ENCODE assay signal across 28 cellular contexts in the genomic region with DNA sequence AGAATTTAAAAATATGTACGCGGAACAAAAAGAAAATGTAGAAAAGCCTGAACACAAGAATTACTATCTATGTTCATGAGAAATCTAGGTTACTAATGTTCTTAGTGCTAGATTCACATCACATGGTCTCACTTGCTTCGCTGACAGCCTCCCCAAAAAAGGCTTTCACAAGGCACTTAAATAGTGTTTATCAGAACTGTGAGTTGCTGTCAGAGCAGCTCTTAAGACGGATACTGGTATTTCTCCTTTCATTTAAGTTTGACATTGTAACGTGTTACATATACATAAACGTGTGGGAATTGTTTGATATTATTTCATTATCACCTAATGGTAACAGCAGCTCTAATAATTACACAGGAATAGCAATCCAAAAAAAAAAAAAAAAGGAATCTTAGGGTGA.
"Had no signal": no experiment of that assay in that cellular context is flagged by ENCODE, and none has a peak within 500 bp of the region (broad histone marks: within the 10 kb centered on the region; RNA-seq: fewer than 3 reads in every experiment).

No MANE protein-coding gene starts in this region.

- H3K36me3 Mint-ChIP-seq: stimulated activated effector memory CD8-positive, alpha-beta T cell treated with anti-CD3 and anti-CD28 coated beads, Interleukin-12 subunit alpha, Interleukin-12 subunit beta, amount 100 ng/mL, for 72 hours; stimulated activated memory B cell treated with anti-CD40 and anti-IgM and Interleukin-4, amounts not matched to agents 10 μg/mL and 1 μg/mL and 100 μg/mL, for 72 hours; stimulated activated naive B cell treated with anti-CD40 and anti-IgM and Interleukin-4, amounts not matched to agents 10 μg/mL and 1 μg/mL and 100 μg/mL, for 72 hours; type B pancreatic cell had no signal

- H3K27ac Mint-ChIP-seq: stimulated activated effector memory CD8-positive, alpha-beta T cell treated with anti-CD3 and anti-CD28 coated beads, Interleukin-12 subunit alpha, Interleukin-12 subunit beta, amount 100 ng/mL, for 72 hours; stimulated activated memory B cell treated with anti-CD40 and anti-IgM and Interleukin-4, amounts not matched to agents 10 μg/mL and 1 μg/mL and 100 μg/mL, for 72 hours; stimulated activated naive B cell treated with anti-CD40 and anti-IgM and Interleukin-4, amounts not matched to agents 10 μg/mL and 1 μg/mL and 100 μg/mL, for 72 hours; stimulated activated naive CD8-positive, alpha-beta T cell treated with anti-CD3 and anti-CD28 coated beads, Interleukin-15, amount 100 ng/mL, for 72 hours; stimulated activated naive CD8-positive, alpha-beta T cell treated with anti-CD3 and anti-CD28 coated beads, Interleukin-15, Interleukin-2, amounts not matched to agents 100 ng/mL and 50 ng/mL, for 24 hours; type B pancreatic cell had no signal

- H3K27ac ChIP-seq: stomach, suprapubic skin, testis, thoracic aorta, thyroid gland, tibial artery, tibial nerve, transverse colon, upper lobe of left lung, upper lobe of right lung, uterus, vagina had no signal

- DNase-seq: stimulated activated CD4-positive, alpha-beta T cell treated with anti-CD3 and anti-CD28 coated beads, Interleukin-2, amount 100 ng/mL, for 48 hours; stimulated activated CD4-positive, alpha-beta T cell treated with anti-CD3 and anti-CD28 coated beads, Interleukin-4, amount 100 ng/mL, for 1 hour; stimulated activated CD4-positive, alpha-beta T cell treated with anti-CD3 and anti-CD28 coated beads, Interleukin-4, amount 100 ng/mL, for 24 hours; stimulated activated CD4-positive, alpha-beta T cell treated with anti-CD3 and anti-CD28 coated beads, Interleukin-4, amount 100 ng/mL, for 4 hours; stimulated activated CD8-positive, alpha-beta memory T cell treated with anti-CD3 and anti-CD28 coated beads, Interleukin-4, amount 100 ng/mL, for 48 hours; stimulated activated naive B cell treated with anti-CD40 and anti-IgM and Interleukin-4, amounts not matched to agents 10 μg/mL and 1 μg/mL and 100 μg/mL, for 72 hours; stimulated activated naive CD4-positive, alpha-beta T cell; stimulated activated naive CD4-positive, alpha-beta T cell treated with Interleukin-2 at 50 U/mL for 16 hours; stimulated activated naive CD8-positive, alpha-beta T cell treated with anti-CD3 and anti-CD28 coated beads, Interleukin-15, amount 100 ng/mL, for 72 hours; stimulated activated naive CD8-positive, alpha-beta T cell treated with anti-CD3 and anti-CD28 coated beads, Interleukin-15, Interleukin-2, amounts not matched to agents 100 U/mL and 50 U/mL, for 24 hours; stomach; substantia nigra; testis; thyroid gland; tibial artery; transverse colon; trophoblast cell; upper lobe of left lung; upper lobe of right lung; uterus had no signal

- H3K27me3 ChIP-seq: stomach, suprapubic skin, testis, thyroid gland, tibial artery, tibial nerve, transverse colon, upper lobe of left lung, upper lobe of right lung, uterus, vagina had no signal

- H3K9me3 Mint-ChIP-seq: type B pancreatic cell had no signal

- ATAC-seq: stimulated activated effector memory CD8-positive, alpha-beta T cell treated with anti-CD3 and anti-CD28 coated beads, Interleukin-12 subunit alpha, Interleukin-12 subunit beta, amount 100 ng/mL, for 72 hours; stimulated activated memory B cell treated with anti-CD40 and anti-IgM and Interleukin-4, amounts not matched to agents 10 μg/mL and 1 μg/mL and 100 μg/mL, for 72 hours; stimulated activated naive B cell treated with anti-CD40 and anti-IgM and Interleukin-4, amounts not matched to agents 10 μg/mL and 1 μg/mL and 100 μg/mL, for 72 hours; stimulated activated naive CD8-positive, alpha-beta T cell treated with anti-CD3 and anti-CD28 coated beads, Interleukin-15, amount 100 ng/mL, for 72 hours; stimulated activated naive CD8-positive, alpha-beta T cell treated with anti-CD3 and anti-CD28 coated beads, Interleukin-15, Interleukin-2, amounts not matched to agents 100 U/mL and 50 U/mL, for 24 hours; upper lobe of right lung had no signal

- H3K4me3 ChIP-seq: stomach, suprapubic skin, testis, thoracic aorta, thyroid gland, tibial artery, tibial nerve, transverse colon, upper lobe of left lung, upper lobe of right lung, uterus, vagina had no signal

- H3K9me3 ChIP-seq: suprapubic skin, testis, thoracic aorta, thyroid gland, tibial artery, tibial nerve, transverse colon, upper lobe of left lung, upper lobe of right lung, uterus, vagina had no signal

- H3K4me3 Mint-ChIP-seq: stimulated activated effector memory CD8-positive, alpha-beta T cell treated with anti-CD3 and anti-CD28 coated beads, Interleukin-12 subunit alpha, Interleukin-12 subunit beta, amount 100 ng/mL, for 72 hours; stimulated activated memory B cell treated with anti-CD40 and anti-IgM and Interleukin-4, amounts not matched to agents 10 μg/mL and 1 μg/mL and 100 μg/mL, for 72 hours; stimulated activated naive B cell treated with anti-CD40 and anti-IgM and Interleukin-4, amounts not matched to agents 10 μg/mL and 1 μg/mL and 100 μg/mL, for 72 hours; stimulated activated naive CD8-positive, alpha-beta T cell treated with anti-CD3 and anti-CD28 coated beads, Interleukin-15, amount 100 ng/mL, for 72 hours; stimulated activated naive CD8-positive, alpha-beta T cell treated with anti-CD3 and anti-CD28 coated beads, Interleukin-15, Interleukin-2, amounts not matched to agents 100 ng/mL and 50 ng/mL, for 24 hours; type B pancreatic cell had no signal

- H3K36me3 ChIP-seq: stomach, suprapubic skin, thoracic aorta, thyroid gland, tibial artery, tibial nerve, transverse colon, upper lobe of left lung, upper lobe of right lung, uterus, vagina had no signal

- H3K27me3 Mint-ChIP-seq: stimulated activated memory B cell treated with anti-CD40 and anti-IgM and Interleukin-4, amounts not matched to agents 10 μg/mL and 1 μg/mL and 100 μg/mL, for 72 hours; stimulated activated naive B cell treated with anti-CD40 and anti-IgM and Interleukin-4, amounts not matched to agents 10 μg/mL and 1 μg/mL and 100 μg/mL, for 72 hours; stimulated activated naive CD8-positive, alpha-beta T cell treated with anti-CD3 and anti-CD28 coated beads, Interleukin-15, amount 100 ng/mL, for 72 hours; stimulated activated naive CD8-positive, alpha-beta T cell treated with anti-CD3 and anti-CD28 coated beads, Interleukin-15, Interleukin-2, amounts not matched to agents 100 ng/mL and 50 ng/mL, for 24 hours; type B pancreatic cell had no signal

- H3K4me1 Mint-ChIP-seq: stimulated activated effector memory CD8-positive, alpha-beta T cell treated with anti-CD3 and anti-CD28 coated beads, Interleukin-12 subunit alpha, Interleukin-12 subunit beta, amount 100 ng/mL, for 72 hours; stimulated activated memory B cell treated with anti-CD40 and anti-IgM and Interleukin-4, amounts not matched to agents 10 μg/mL and 1 μg/mL and 100 μg/mL, for 72 hours; stimulated activated naive B cell treated with anti-CD40 and anti-IgM and Interleukin-4, amounts not matched to agents 10 μg/mL and 1 μg/mL and 100 μg/mL, for 72 hours; stimulated activated naive CD8-positive, alpha-beta T cell treated with anti-CD3 and anti-CD28 coated beads, Interleukin-15, amount 100 ng/mL, for 72 hours had no signal
